Comparison of ENCODE assay signal across 24 cellular contexts in genomic region chr6:8513174-8513573, GRCh38.
"Had no signal": no experiment of that assay in that cellular context is flagged by ENCODE, and none has a peak within 500 bp of the region (broad histone marks: within the 10 kb centered on the region; RNA-seq: fewer than 3 reads in every experiment).

No MANE protein-coding gene starts in this region.

- H3K9me3 ChIP-seq: ascending aorta, body of pancreas had no signal

- DNase-seq: activated CD4-positive, alpha-beta memory T cell treated with anti-CD3 and anti-CD28 coated beads for 36 hours; activated CD4-positive, alpha-beta T cell treated with anti-CD3 and anti-CD28 coated beads, Interleukin-2, amount 10 ng/mL, durations not matched to agents 7 days and 5 days; activated CD4-positive, CD25-positive, alpha-beta regulatory T cell; activated CD8-positive, alpha-beta memory T cell treated with anti-CD3 and anti-CD28 coated beads for 24 hours; activated effector memory CD4-positive, alpha-beta T cell treated with anti-CD3 and anti-CD28 coated beads, Interleukin-2, amount 50 U/mL, for 16 hours; activated naive CD4-positive, alpha-beta T cell treated with Interleukin-2 at 50 U/mL for 16 hours; activated naive CD8-positive, alpha-beta T cell treated with anti-CD3 and anti-CD28 coated beads, Interleukin-2, amount 50 U/mL, for 24 hours; activated T-cell treated with anti-CD3 and anti-CD28 coated beads, Interleukin-2, amount 50 U/mL, for 4 hours; amniotic stem cell; body of pancreas; KG1; NCI-H1092; NCI-H1436; NCI-H1930; NCI-H446; NCI-H82; RPMI8226; T-helper 1 cell had no signal

- H3K27ac ChIP-seq: ascending aorta, body of pancreas, SK-N-MC, VCaP had no signal

- H3K36me3 ChIP-seq: ascending aorta had no signal

- H3K4me3 ChIP-seq: ascending aorta, body of pancreas, SK-N-MC had no signal

- H3K27me3 ChIP-seq: ascending aorta, body of pancreas had no signal

- H3K4me1 ChIP-seq: ascending aorta, body of pancreas had no signal

- ATAC-seq: activated naive CD4-positive, alpha-beta T cell treated with anti-CD3 and anti-CD28 coated beads, Interleukin-2, amount 50 U/mL, for 72 hours; activated naive CD8-positive, alpha-beta T cell treated with anti-CD3 and anti-CD28 coated beads, Interleukin-2, amount 50 U/mL, for 24 hours; activated T-cell treated with anti-CD3 and anti-CD28 coated beads, Interleukin-2, amount 50 U/mL, for 4 hours; body of pancreas; Panc1; Right ventricle myocardium inferior had no signal
